In the genomic region with DNA sequence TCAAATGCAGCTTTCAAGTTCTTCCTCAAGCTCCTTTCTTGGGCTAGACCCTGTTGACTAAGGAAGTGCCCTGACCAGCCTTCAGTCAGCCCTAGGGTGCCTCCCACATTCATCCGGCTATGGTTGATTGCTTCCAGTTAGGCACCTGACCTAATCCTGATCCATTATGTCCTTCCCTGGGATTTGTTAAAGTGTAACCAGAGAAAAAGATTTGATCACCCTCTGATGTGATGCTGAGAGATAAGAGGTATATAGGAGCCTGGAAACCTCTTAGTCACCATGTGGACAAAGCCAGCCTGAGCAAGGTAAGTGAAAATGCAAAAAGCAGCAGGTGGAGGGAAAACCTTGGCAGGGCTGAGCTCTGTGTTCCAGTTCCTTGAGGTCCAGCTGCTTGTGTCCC, we compare ENCODE assay signal across 33 cellular contexts.
DNase-seq lines count a peak whose midpoint lies in the region; ATAC-seq, FAIRE-seq and TF ChIP-seq lines count a peak whose summit lies in the region.
"Had no signal": no experiment of that assay in that cellular context is flagged by ENCODE, and none has a peak within 500 bp of the region (broad histone marks: within the 10 kb centered on the region; RNA-seq: fewer than 3 reads in every experiment).

No MANE protein-coding gene starts in this region.

- FAIRE-seq in HepG2 (lab: Jason Lieb, UNC) = no peak
- FAIRE-seq: keratinocyte had no signal

- no peak overlapping the region for H4K91ac ChIP-seq in H9 (ENCODE audit: insufficient read length, low read depth, low read length)

- CTCF ChIA-PET in HepG2 (lab: Yijun Ruan, JAX; ENCODE audit: low intra/inter-chr PET ratio, low total read pairs) = no interaction called here

- WGBS in H9 (ENCODE audit: extremely low coverage, insufficient read length, low lambda C conversion rate) = no CpG with 5 or more reads among the region's 1 CpG
- WGBS in HepG2 (ENCODE audit: low lambda C conversion rate) = 9% methylated on average over 1 of the region's 1 CpG

- no peak overlapping the region for H3T11ph ChIP-seq in H9 (ENCODE audit: low read length)

- peaks cover 18% of the 10 kb centered on the region for H3K27me3 Mint-ChIP-seq in H9 (ENCODE audit: low read depth)

- H3K56ac ChIP-seq in H9 (ENCODE audit: insufficient read length, low read depth, low read length) = no peak overlapping the region

- no peak overlapping the region for H4K5ac ChIP-seq in H9 (ENCODE audit: insufficient read length, low read depth, low read length)

- no peak overlapping the region for H3K4me2 ChIP-seq in H9 (ENCODE audit: insufficient read depth, insufficient read length, low read length)
- no peak overlapping the region for H3K4me2 ChIP-seq in HepG2 (ENCODE audit: low read depth, low read length)
- H3K4me2 ChIP-seq in osteoblast (ENCODE audit: insufficient read depth, low read length) = no peak overlapping the region

- TF ChIP-seq CTCF in H9 (conservative IDR thresholded peaks at IDR 0.05) = no peak
- TF ChIP-seq CTCF in colonic mucosa (IDR thresholded peaks at IDR 0.05) = no peak
- TF ChIP-seq CTCF in HepG2 (CRISPR knock-in tag; IDR thresholded peaks at IDR 0.05) = no peak
- TF ChIP-seq CTCF in osteoblast (IDR thresholded peaks at IDR 0.05; ENCODE audit: extremely low read depth, low read depth, low read length) = no peak

- H3K36me3 Mint-ChIP-seq in H9 (ENCODE audit: insufficient read depth in 1 of 3, low read depth in 3 of 3) = peaks cover 3 to 20% (median 3%) of the 10 kb centered on the region in 3 experiments; a peak in 4 of 7 replicates
- H3K36me3 Mint-ChIP-seq: CD8-positive, alpha-beta T cell; natural killer cell had no signal

- H4K20me1 ChIP-seq in H9 (ENCODE audit: control insufficient read depth, insufficient read depth, insufficient read length) = no peaks in the 10 kb centered on the region
- H4K20me1 ChIP-seq in HepG2 (ENCODE audit: insufficient read depth, low read length) = no peaks in the 10 kb centered on the region
- H4K20me1 ChIP-seq in osteoblast (ENCODE audit: insufficient read depth, low read length) = no peaks in the 10 kb centered on the region

- H4K8ac ChIP-seq in H9 (replicated peaks; ENCODE audit: insufficient read length, low read depth, low read length) = no peak overlapping the region

- peak overlapping the region; percentile 50 for H2AK5ac ChIP-seq in H9 (ENCODE audit: insufficient read length, low read length)

- H3K23me2 ChIP-seq in H9 (ENCODE audit: insufficient read length, low read depth, low read length, poor library complexity, severe bottlenecking) = no peaks in the 10 kb centered on the region

- POLR2A ChIA-PET in HepG2 (lab: Yijun Ruan, JAX) = no interaction called here

- H3K27ac Mint-ChIP-seq in H9 = no peak overlapping the region
- H3K27ac Mint-ChIP-seq: activated CD8-positive, alpha-beta T cell treated with anti-CD3 and anti-CD28 coated beads for 36 hours; activated naive CD4-positive, alpha-beta T cell treated with anti-CD3 and anti-CD28 coated beads for 36 hours; activated T-helper 1 cell treated with anti-CD3 and anti-CD28 coated beads, Interleukin-12 subunit alpha, Interleukin-12 subunit beta, Interleukin-2, Interleukin-4 antibody, amounts not matched to agents 30 ng/mL and 10 ng/mL and 1 ng/mL, durations not matched to agents 14 hours and 24 hours and 36 hours; CD8-positive, alpha-beta T cell; dendritic cell treated with granulocyte-macrophage colony-stimulating factor and Interleukin-4, amounts not matched to agents 40 ng/mL and 50 ng/mL, for 4 days; natural killer cell had no signal

- H3K9me3 ChIP-seq in H9 (ENCODE audit: control insufficient read depth, low read depth, low read length) (no peaks in the 10 kb centered on the region), colonic mucosa (no peaks in the 10 kb centered on the region), HepG2 (ENCODE audit: low read length) (no peaks in the 10 kb centered on the region), osteoblast (ENCODE audit: low read depth, low read length) (no peaks in the 10 kb centered on the region)
- H3K9me3 ChIP-seq: BE2C, esophagus muscularis mucosa, lower lobe of right lung had no signal

- BruUV-seq in HepG2 (replicated peaks; lab: Mats Ljungman, UMichigan) = no TSS peak

- H3K4me3 ChIP-seq in colonic mucosa (no peak overlapping the region), HepG2 (replicated peaks in 1 of 3; ENCODE audit: insufficient read depth in 1 of 3, low read depth in 2 of 3, low read length in 3 of 3) (no peak overlapping the region), osteoblast (ENCODE audit: insufficient read depth, low read length) (no peak overlapping the region)
- H3K4me3 ChIP-seq: esophagus muscularis mucosa, lower lobe of right lung, tibial nerve had no signal

- in situ Hi-C loops in HepG2 (cut with HindIII; ENCODE audit: extremely low pct_ligation_motif_present, low pct_unique_long_range_greater_than_20kb) = no loop called here

- no peak overlapping the region for H3K23ac ChIP-seq in H9 (ENCODE audit: insufficient read length, low read depth, low read length)

- no peak overlapping the region for H3K14ac ChIP-seq in H9 (ENCODE audit: insufficient read depth, low read length)

- H3K27ac ChIP-seq in H9 (ENCODE audit: insufficient read length, low read depth, low read length) = no peak overlapping the region
- peak overlapping the region; percentile 41 for H3K27ac ChIP-seq in colonic mucosa
- H3K27ac ChIP-seq in HepG2 (ENCODE audit: extremely low read length, insufficient read depth, low read length) = no peak overlapping the region
- H3K27ac ChIP-seq in osteoblast (ENCODE audit: low read depth, low read length) = no peak overlapping the region
- H3K27ac ChIP-seq: esophagus muscularis mucosa, HL-60, lower lobe of right lung, tibial nerve had no signal

- intact Hi-C loops in colonic mucosa (cut with DNase I) = no loop called here
- intact Hi-C loops in HepG2 (cut with micrococcal nuclease; ENCODE audit: unreplicated experiment) = no loop called here

- no peak for TF ChIP-seq RAD21 in HepG2 (CRISPR knock-in tag; IDR thresholded peaks at IDR 0.05)

- H2BK12ac ChIP-seq in H9 (ENCODE audit: insufficient read length, low read depth, low read length) = no peak overlapping the region

- TF ChIP-seq POLR2A in HepG2 (IDR thresholded peaks at IDR 0.05; ENCODE audit: insufficient read depth in 1 of 2, low read depth in 2 of 2, low read length in 2 of 2) = no peak

- H2AFZ ChIP-seq in H9 (ENCODE audit: low read length) = no peak overlapping the region
- H2AFZ ChIP-seq in HepG2 (ENCODE audit: low read length) = no peak overlapping the region
- no peak overlapping the region for H2AFZ ChIP-seq in osteoblast (ENCODE audit: low read length)

- no peak overlapping the region for H3K18ac ChIP-seq in H9 (ENCODE audit: insufficient read length, low read depth, low read length)

- H2BK5ac ChIP-seq in H9 (ENCODE audit: insufficient read length, low read length) = no peak overlapping the region

- no peaks in the 10 kb centered on the region for H3K79me1 ChIP-seq in H9 (ENCODE audit: insufficient read depth, low read depth, low read length, poor library complexity, severe bottlenecking)

- TF ChIP-seq EP300 in HepG2 (IDR thresholded peaks at IDR 0.05; ENCODE audit: low read depth in 2 of 2, low read length in 2 of 2) (no peak), HepG2 (CRISPR knock-in tag; IDR thresholded peaks at IDR 0.05; ENCODE audit: borderline replicate concordance) (no peak)

- ATAC-seq in HepG2 = no peak; the same call in 2 of the 3 replicates
- no peak for ATAC-seq in HG03432 (IDR thresholded peaks at IDR 0.05; ENCODE audit: unreplicated experiment)
- ATAC-seq in HG02885 (IDR thresholded peaks at IDR 0.05; ENCODE audit: poor library complexity, unreplicated experiment) = no peak
- ATAC-seq: activated CD8-positive, alpha-beta T cell treated with anti-CD3 and anti-CD28 coated beads for 36 hours; CD8-positive, alpha-beta T cell; lower lobe of right lung; natural killer cell had no signal

- DNase-seq in COLO668 (lab: John Stamatoyannopoulos, UW; ENCODE audit: unreplicated experiment) (peak; percentile 86), H9 (no peak), colonic mucosa (peak; percentile 63), HepG2 (ENCODE audit: low spot score) (peak; percentile 36), osteoblast (ENCODE audit: insufficient read length, low spot score, missing footprints) (no peak), NCI-H446 treated with DMSO at 0.1 percent for 48 hours (lab: John Stamatoyannopoulos, UW) (no peak)
- DNase-seq: activated CD8-positive, alpha-beta memory T cell treated with anti-CD3 and anti-CD28 coated beads, Interleukin-2, amount 50 U/mL, for 48 hours; activated CD8-positive, alpha-beta T cell treated with anti-CD3 and anti-CD28 coated beads for 36 hours; activated naive CD4-positive, alpha-beta T cell treated with anti-CD3 and anti-CD28 coated beads for 36 hours; BE2C; CD8-positive, alpha-beta T cell; DMS79; foreskin fibroblast; GOT3; head of caudate nucleus; Kasumi-1; lower lobe of right lung; natural killer cell; NCI-H1436 treated with DMSO at 0.1 percent for 48 hours; NCI-H524 treated with DMSO at 0.1 percent for 48 hours; nucleus accumbens; SHP77; stimulated activated CD4-positive, alpha-beta T cell treated with anti-CD3 and anti-CD28 coated beads, Interleukin-15, amount 100 ng/mL, for 24 hours; stimulated activated CD4-positive, alpha-beta T cell treated with anti-CD3 and anti-CD28 coated beads, Interleukin-4, amount 100 ng/mL, for 4 hours had no signal

- H3K9ac ChIP-seq in H9 (ENCODE audit: extremely low read depth, insufficient read length, low read length) (no peak overlapping the region), colonic mucosa (ENCODE audit: low read depth in 2 of 2, low read length in 2 of 2) (no peak overlapping the region), HepG2 (ENCODE audit: insufficient read depth, low read depth, low read length) (no peak overlapping the region)

- H3K4me1 ChIP-seq in H9 (ENCODE audit: insufficient read depth, low read length) = no peaks in the 10 kb centered on the region
- no peaks in the 10 kb centered on the region for H3K4me1 ChIP-seq in colonic mucosa
- H3K4me1 ChIP-seq in HepG2 (ENCODE audit: insufficient read depth, low read length) = peaks cover 10% of the 10 kb centered on the region; the same call in 1 of the 2 replicates
- no peaks in the 10 kb centered on the region for H3K4me1 ChIP-seq in osteoblast (ENCODE audit: insufficient read depth, low read length)
- H3K4me1 ChIP-seq: BE2C, esophagus muscularis mucosa, lower lobe of right lung, tibial nerve had no signal

- H3K9me3 Mint-ChIP-seq in H9 = peaks cover 7 to 8% of the 10 kb centered on the region in 2 experiments
- H3K9me3 Mint-ChIP-seq: central memory CD8-positive, alpha-beta T cell had no signal

- H2BK20ac ChIP-seq in H9 (ENCODE audit: low read depth, low read length, poor library complexity, severe bottlenecking) = no peak overlapping the region

- no peak overlapping the region for H3K4ac ChIP-seq in H9 (ENCODE audit: low read depth, low read length)

- H3K27me3 ChIP-seq in H9 (ENCODE audit: insufficient read depth, low read length) (no peaks in the 10 kb centered on the region), colonic mucosa (no peaks in the 10 kb centered on the region), HepG2 (ENCODE audit: control insufficient read depth in 1 of 2, insufficient read depth in 2 of 2, low read length in 2 of 2) (peaks cover 2 to 5% of the 10 kb centered on the region in 2 experiments; a peak in 2 of 5 replicates), osteoblast (ENCODE audit: insufficient read depth, low read length) (no peaks in the 10 kb centered on the region)
- H3K27me3 ChIP-seq: BE2C, esophagus muscularis mucosa, tibial nerve had no signal

- no peak overlapping the region for H3K4me3 Mint-ChIP-seq in H9
- H3K4me3 Mint-ChIP-seq: activated CD8-positive, alpha-beta T cell treated with anti-CD3 and anti-CD28 coated beads for 36 hours; activated naive CD4-positive, alpha-beta T cell treated with anti-CD3 and anti-CD28 coated beads for 36 hours; activated T-helper 1 cell treated with anti-CD3 and anti-CD28 coated beads, Interleukin-12 subunit alpha, Interleukin-12 subunit beta, Interleukin-2, Interleukin-4 antibody, amounts not matched to agents 30 ng/mL and 10 ng/mL and 1 ng/mL, durations not matched to agents 14 hours and 24 hours and 36 hours; CD8-positive, alpha-beta T cell; central memory CD8-positive, alpha-beta T cell; dendritic cell treated with granulocyte-macrophage colony-stimulating factor and Interleukin-4, amounts not matched to agents 40 ng/mL and 50 ng/mL, for 4 days; natural killer cell had no signal

- H3K79me2 ChIP-seq in H9 (ENCODE audit: insufficient read depth, low read length) = no peaks in the 10 kb centered on the region
- H3K79me2 ChIP-seq in HepG2 (ENCODE audit: insufficient read depth, low read length) = no peaks in the 10 kb centered on the region
- H3K79me2 ChIP-seq in osteoblast (ENCODE audit: insufficient read depth, low read length) = no peaks in the 10 kb centered on the region

- H2BK120ac ChIP-seq in H9 (ENCODE audit: low read depth, low read length, poor library complexity, severe bottlenecking) = no peak overlapping the region

- no peaks in the 10 kb centered on the region for H3K36me3 ChIP-seq in colonic mucosa
- H3K36me3 ChIP-seq in HepG2 (replicated peaks in 1 of 2; ENCODE audit: control insufficient read depth in 1 of 2, insufficient read depth in 2 of 2, low read length in 2 of 2) = no peaks in the 10 kb centered on the region
- no peaks in the 10 kb centered on the region for H3K36me3 ChIP-seq in osteoblast (ENCODE audit: insufficient read depth, low read length)
- H3K36me3 ChIP-seq: BE2C, esophagus muscularis mucosa, lower lobe of right lung, tibial nerve had no signal

- H2BK15ac ChIP-seq in H9 (ENCODE audit: low read depth, low read length) = no peak overlapping the region

- peaks cover 5 to 6% of the 10 kb centered on the region in 2 experiments; a peak in 3 of 4 replicates for H3K4me1 Mint-ChIP-seq in H9
- H3K4me1 Mint-ChIP-seq: central memory CD8-positive, alpha-beta T cell; natural killer cell had no signal

Comparison
In these comparisons a context has a peak if more than half of its experiments do, and no peak if none do; other contexts are left out.
1. DNase-seq: peak in COLO668 (single experiment), colonic mucosa (single experiment) and HepG2 (single experiment); none in H9 (single experiment), osteoblast (single experiment) and NCI-H446 treated with DMSO at 0.1 percent for 48 hours (single experiment).